In the genomic region with DNA sequence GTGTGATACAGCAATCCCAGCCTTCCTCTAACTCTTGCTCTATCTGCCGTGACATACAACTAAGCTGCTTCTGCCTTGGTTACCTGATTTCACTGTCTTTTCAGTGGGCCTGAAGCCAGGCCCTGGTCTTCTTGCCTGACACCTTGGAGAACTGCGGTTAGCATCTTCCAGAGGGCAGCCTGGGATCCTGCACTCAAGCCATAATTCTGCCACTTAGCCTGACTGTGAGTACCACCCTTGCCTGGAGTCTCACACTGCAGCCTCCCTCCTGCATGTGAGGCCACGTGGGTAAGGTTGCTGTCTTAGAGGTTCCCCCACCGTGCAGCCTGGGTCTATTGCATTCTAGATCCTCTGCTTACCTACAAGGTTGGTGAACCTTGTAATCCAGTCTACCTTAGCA, we compare ENCODE assay signal across 20 cellular contexts. TPM values are rescaled to one million over a fixed set of nuclear protein-coding genes. Genes with fewer than 3 reads are reported as not detected.
DNase-seq lines count a peak whose midpoint lies in the region; ATAC-seq, FAIRE-seq and TF ChIP-seq lines count a peak whose summit lies in the region.
"Had no signal": no experiment of that assay in that cellular context is flagged by ENCODE, and none has a peak within 500 bp of the region (broad histone marks: within the 10 kb centered on the region; RNA-seq: fewer than 3 reads in every experiment).

No MANE protein-coding gene starts in this region.

- CTCF ChIA-PET in activated CD4-positive, alpha-beta memory T cell treated with anti-CD3 and anti-CD28 coated beads, Interleukin-2, amount 10 ng/mL, durations not matched to agents 7 days and 5 days (lab: Charles Lee), result no interaction called here
- CTCF ChIA-PET in activated CD4-positive, alpha-beta memory T cell treated with anti-CD3 and anti-CD28 coated beads for 36 hours (lab: Charles Lee), result interaction anchor here (1.3 kb wide), 1 partner anchor 341 kb away, joined by 5 read pairs; no protein-coding TSS in a partner anchor
- CTCF ChIA-PET in GM12878 (lab: Yijun Ruan, JAX), result interaction anchor here (1.4 to 8.1 kb wide), 2 partner anchors 196 to 342 kb away, joined by 4 to 181 read pairs; no protein-coding TSS in a partner anchor

- H3K4me1 Mint-ChIP-seq in activated CD4-positive, alpha-beta memory T cell treated with anti-CD3 and anti-CD28 coated beads, Interleukin-2, amount 10 ng/mL, durations not matched to agents 7 days and 5 days, result peaks cover 42% of the 10 kb centered on the region
- H3K4me1 Mint-ChIP-seq in activated CD4-positive, alpha-beta memory T cell treated with anti-CD3 and anti-CD28 coated beads for 36 hours (ENCODE audit: low read depth), result peaks cover 20% of the 10 kb centered on the region
- peaks cover 52 to 71% (median 63%) of the 10 kb centered on the region in 3 donors for H3K4me1 Mint-ChIP-seq in naive B cell
- H3K4me1 Mint-ChIP-seq in mesothelial cell of epicardium, result no peaks in the 10 kb centered on the region

- no peaks in the 10 kb centered on the region for H3K9me3 Mint-ChIP-seq in activated CD4-positive, alpha-beta memory T cell treated with anti-CD3 and anti-CD28 coated beads, Interleukin-2, amount 10 ng/mL, durations not matched to agents 7 days and 5 days
- no peaks in the 10 kb centered on the region for H3K9me3 Mint-ChIP-seq in activated CD4-positive, alpha-beta memory T cell treated with anti-CD3 and anti-CD28 coated beads for 36 hours
- no peaks in the 10 kb centered on the region for H3K9me3 Mint-ChIP-seq in naive B cell
- H3K9me3 Mint-ChIP-seq in mesothelial cell of epicardium, result no peaks in the 10 kb centered on the region
- H3K9me3 Mint-ChIP-seq: HFFc6 had no signal

- no peaks in the 10 kb centered on the region for H3F3A ChIP-seq in GM23248 (ENCODE audit: insufficient read depth)

- H3K27me3 Mint-ChIP-seq in activated CD4-positive, alpha-beta memory T cell treated with anti-CD3 and anti-CD28 coated beads, Interleukin-2, amount 10 ng/mL, durations not matched to agents 7 days and 5 days, result no peaks in the 10 kb centered on the region
- H3K27me3 Mint-ChIP-seq in activated CD4-positive, alpha-beta memory T cell treated with anti-CD3 and anti-CD28 coated beads for 36 hours, result no peaks in the 10 kb centered on the region
- H3K27me3 Mint-ChIP-seq in naive B cell, result no peaks in the 10 kb centered on the region
- no peaks in the 10 kb centered on the region for H3K27me3 Mint-ChIP-seq in mesothelial cell of epicardium (ENCODE audit: low read depth)

- peak; percentile 10 for DNase-seq in activated CD4-positive, alpha-beta memory T cell treated with anti-CD3 and anti-CD28 coated beads, Interleukin-2, amount 10 ng/mL, durations not matched to agents 7 days and 5 days
- no peak for DNase-seq in activated CD4-positive, alpha-beta memory T cell treated with anti-CD3 and anti-CD28 coated beads for 36 hours
- no peak for DNase-seq in GM12878 (ENCODE audit: low read depth, low spot score)
- DNase-seq in naive B cell, result no peak
- DNase-seq in adrenal gland, result no peak
- no peak for DNase-seq in GM23248
- no peak for DNase-seq in mesothelial cell of epicardium (ENCODE audit: low spot score in 2 of 2, unreplicated experiment in 2 of 2)
- DNase-seq: DMS 273 treated with DMSO at 0.1 percent for 48 hours, HFFc6, Kasumi-1, NCI-H1105 treated with DMSO at 0.1 percent for 48 hours, NCI-H1694 treated with DMSO at 0.1 percent for 48 hours, NCI-H2107, NCI-H2227 treated with DMSO at 0.1 percent for 48 hours, NCI-H524, Peyer's patch had no signal

- intact Hi-C loops in activated CD4-positive, alpha-beta memory T cell treated with anti-CD3 and anti-CD28 coated beads for 36 hours (cut with micrococcal nuclease), result no loop called here
- intact Hi-C loops in GM12878 (cut with micrococcal nuclease; ENCODE audit: unreplicated experiment) (no loop called here), adrenal gland (cut with DNase I) (no loop called here)

- H3K9ac ChIP-seq in BLaER1 treated with 17β-estradiol and CSF1 and Interleukin-3, amounts not matched to agents 10 nM and 100 nM, result no peak overlapping the region; a peak in 1 of 22 replicates
- H3K9ac ChIP-seq in GM12878 (ENCODE audit: control insufficient read depth, insufficient read depth, low read length) (no peak overlapping the region), GM23248 (no peak overlapping the region)

- H3K36me3 ChIP-seq in BLaER1 treated with 17β-estradiol and CSF1 and Interleukin-3, amounts not matched to agents 10 nM and 100 nM, result peaks cover 76 to 93% (median 83%) of the 10 kb centered on the region in 11 experiments
- H3K36me3 ChIP-seq in GM12878 (ENCODE audit: control insufficient read depth in 2 of 2, insufficient read depth in 2 of 2, low read length in 1 of 2) (0 out of 4 replicates have a peak, but pooled peaks cover 0 to 3% of the 10 kb centered on the region in 2 experiments), adrenal gland (replicated peaks in 1 of 2) (peaks cover 0 to 65% of the 10 kb centered on the region in 2 donors), GM23248 (ENCODE audit: low read depth) (no peaks in the 10 kb centered on the region)

- peaks cover 58% of the 10 kb centered on the region for H3K36me3 Mint-ChIP-seq in activated CD4-positive, alpha-beta memory T cell treated with anti-CD3 and anti-CD28 coated beads, Interleukin-2, amount 10 ng/mL, durations not matched to agents 7 days and 5 days (ENCODE audit: low read depth)
- H3K36me3 Mint-ChIP-seq in activated CD4-positive, alpha-beta memory T cell treated with anti-CD3 and anti-CD28 coated beads for 36 hours, result peaks cover 11% of the 10 kb centered on the region
- H3K36me3 Mint-ChIP-seq in naive B cell (peaks cover 4 to 13% of the 10 kb centered on the region in 2 donors), mesothelial cell of epicardium (peaks cover 28% of the 10 kb centered on the region)

- no peaks in the 10 kb centered on the region for H3K9me2 ChIP-seq in GM23248 (ENCODE audit: insufficient read depth)

- no peak for TF ChIP-seq EP300 in GM12878 (IDR thresholded peaks at IDR 0.05; ENCODE audit: borderline replicate concordance in 1 of 2, control insufficient read depth in 1 of 2, low read depth in 2 of 2, low read length in 2 of 2)

- SMC1A ChIA-PET in GM12878 (lab: Charles Lee; ENCODE audit: uncharacterized antibody, unreplicated experiment), result interaction anchor here (1.0 to 1.7 kb wide), 2 partner anchors 317 to 340 kb away, joined by 4 to 5 read pairs; no protein-coding TSS in a partner anchor

- TF ChIP-seq RAD21 in GM12878 (IDR thresholded peaks at IDR 0.05; ENCODE audit: insufficient read depth, low read depth, low read length), result no peak

- no peaks in the 10 kb centered on the region for H3K9me3 ChIP-seq in BLaER1 treated with 17β-estradiol and CSF1 and Interleukin-3, amounts not matched to agents 10 nM and 100 nM (replicated peaks in 1 of 11)
- H3K9me3 ChIP-seq in GM12878 (replicated peaks; ENCODE audit: control insufficient read depth, insufficient read depth, low read length), result no peaks in the 10 kb centered on the region
- no peaks in the 10 kb centered on the region for H3K9me3 ChIP-seq in adrenal gland (replicated peaks in 1 of 3)
- H3K9me3 ChIP-seq in GM23248 (ENCODE audit: low read depth), result no peaks in the 10 kb centered on the region
- H3K9me3 ChIP-seq: Peyer's patch had no signal

- no peaks in the 10 kb centered on the region for H3K79me2 ChIP-seq in GM12878 (ENCODE audit: control insufficient read depth, insufficient read depth, low read length)
- H3K79me2 ChIP-seq in GM23248 (ENCODE audit: insufficient read depth), result no peaks in the 10 kb centered on the region

- POLR2A ChIA-PET in activated CD4-positive, alpha-beta memory T cell treated with anti-CD3 and anti-CD28 coated beads, Interleukin-2, amount 10 ng/mL, durations not matched to agents 7 days and 5 days (lab: Charles Lee), result no interaction called here
- POLR2A ChIA-PET in activated CD4-positive, alpha-beta memory T cell treated with anti-CD3 and anti-CD28 coated beads for 36 hours (lab: Charles Lee), result no interaction called here
- POLR2A ChIA-PET in GM12878 (lab: Charles Lee), result no interaction called here

- BruUV-seq in GM12878 (replicated peaks; lab: Mats Ljungman, UMichigan), result no TSS peak

- peaks cover 0 to 93% (median 30%) of the 10 kb centered on the region in 11 experiments; a peak in 12 of 22 replicates for H4K20me1 ChIP-seq in BLaER1 treated with 17β-estradiol and CSF1 and Interleukin-3, amounts not matched to agents 10 nM and 100 nM
- H4K20me1 ChIP-seq in GM12878 (ENCODE audit: control insufficient read depth, insufficient read depth), result no peaks in the 10 kb centered on the region
- H4K20me1 ChIP-seq in GM23248 (ENCODE audit: insufficient read depth), result no peaks in the 10 kb centered on the region

- no peak for TF ChIP-seq CTCF in GM12878 (IDR thresholded peaks at IDR 0.05 in 2 of 3, conservative IDR thresholded peaks at IDR 0.05 in 1 of 3; ENCODE audit: control insufficient read depth in 2 of 3, extremely low read depth in 1 of 3, insufficient read depth in 1 of 3, low read depth in 3 of 3, low read length in 3 of 3)
- TF ChIP-seq CTCF in adrenal gland (IDR thresholded peaks at IDR 0.05), result no peak
- TF ChIP-seq CTCF in mesothelial cell of epicardium (IDR thresholded peaks at IDR 0.05; ENCODE audit: unreplicated experiment), result no peak

- ATAC-seq in GM12878 (no peak), naive B cell (ENCODE audit: low read depth in 2 of 2) (no peak)
- ATAC-seq: Right ventricle myocardium inferior had no signal

- no peak overlapping the region for H3K27ac Mint-ChIP-seq in activated CD4-positive, alpha-beta memory T cell treated with anti-CD3 and anti-CD28 coated beads, Interleukin-2, amount 10 ng/mL, durations not matched to agents 7 days and 5 days
- no peak overlapping the region for H3K27ac Mint-ChIP-seq in activated CD4-positive, alpha-beta memory T cell treated with anti-CD3 and anti-CD28 coated beads for 36 hours
- H3K27ac Mint-ChIP-seq in naive B cell (peak overlapping the region in 5 of 6 donors; percentile 40 to 82 (median 63)), mesothelial cell of epicardium (no peak overlapping the region)
- H3K27ac Mint-ChIP-seq: HFFc6 had no signal

- in situ Hi-C loops in GM12878 (cut with MboI), result loop anchor here (5.0 kb wide), 1 partner anchor 338 kb away; no protein-coding TSS in a partner anchor
- in situ Hi-C loops in GM23248 (cut with MboI), result loop anchor here (10.0 kb wide), 1 partner anchor 340 kb away; no protein-coding TSS in a partner anchor

- peaks cover 31 to 49% (median 44%) of the 10 kb centered on the region in 10 experiments for H3K4me1 ChIP-seq in BLaER1 treated with 17β-estradiol and CSF1 and Interleukin-3, amounts not matched to agents 10 nM and 100 nM
- H3K4me1 ChIP-seq in GM12878 (ENCODE audit: control insufficient read depth, insufficient read depth, low read length) (peaks cover 60% of the 10 kb centered on the region), adrenal gland (replicated peaks in 1 of 2) (peaks cover 0 to 8% of the 10 kb centered on the region in 2 donors), GM23248 (ENCODE audit: insufficient read depth) (no peaks in the 10 kb centered on the region)
- H3K4me1 ChIP-seq: Peyer's patch had no signal

- H3K4me3 Mint-ChIP-seq in activated CD4-positive, alpha-beta memory T cell treated with anti-CD3 and anti-CD28 coated beads, Interleukin-2, amount 10 ng/mL, durations not matched to agents 7 days and 5 days, result no peak overlapping the region
- no peak overlapping the region for H3K4me3 Mint-ChIP-seq in activated CD4-positive, alpha-beta memory T cell treated with anti-CD3 and anti-CD28 coated beads for 36 hours
- peak overlapping the region in 6 of 8 donors; percentile 10 to 87 (median 50) for H3K4me3 Mint-ChIP-seq in naive B cell
- H3K4me3 Mint-ChIP-seq in mesothelial cell of epicardium, result no peak overlapping the region
- H3K4me3 Mint-ChIP-seq: HFFc6 had no signal

- 95% methylated on average over 4 of the region's 4 CpGs for WGBS in GM12878 (ENCODE audit: insufficient coverage, insufficient replicate concordance, low lambda C conversion rate, missing lambda C conversion rate)
- 83 to 96% (median 92%) methylated on average over 2 to 4 of the region's 4 CpGs for WGBS in adrenal gland, 4 donors
- 95 to 97% methylated on average over 4 of the region's 4 CpGs for WGBS in GM23248 (ENCODE audit: low coverage in 1 of 2, low lambda C conversion rate in 2 of 2, missing lambda C conversion rate in 2 of 2), 2 experiments

- H2AFZ ChIP-seq in GM12878 (ENCODE audit: control insufficient read depth, low read depth, low read length), result no peak overlapping the region
- H2AFZ ChIP-seq in GM23248, result no peak overlapping the region

- H3K27me3 ChIP-seq in BLaER1 treated with 17β-estradiol and CSF1 and Interleukin-3, amounts not matched to agents 10 nM and 100 nM, result no peaks in the 10 kb centered on the region
- H3K27me3 ChIP-seq in GM12878 (replicated peaks in 1 of 2; ENCODE audit: control insufficient read depth in 2 of 2, insufficient read depth in 2 of 2, low read length in 1 of 2) (no peaks in the 10 kb centered on the region), adrenal gland (no peaks in the 10 kb centered on the region), GM23248 (replicated peaks; ENCODE audit: insufficient read depth) (no peaks in the 10 kb centered on the region)
- H3K27me3 ChIP-seq: Peyer's patch had no signal

- H3K4me3 ChIP-seq in BLaER1 treated with 17β-estradiol and CSF1 and Interleukin-3, amounts not matched to agents 10 nM and 100 nM, result no peak overlapping the region
- H3K4me3 ChIP-seq in GM12878 (no peak overlapping the region), adrenal gland (no peak overlapping the region), GM23248 (no peak overlapping the region)
- H3K4me3 ChIP-seq: Peyer's patch had no signal

- RAD21 ChIA-PET in GM12878 (lab: Charles Lee; ENCODE audit: unreplicated experiment), result interaction anchor here (0.9 to 5.2 kb wide), 5 partner anchors 147 to 341 kb away, joined by 3 to 124 read pairs (median 3); no protein-coding TSS in a partner anchor

- FAIRE-seq in GM12878 (lab: Jason Lieb, UNC), result no peak
- FAIRE-seq: H54 had no signal

- peak overlapping the region in 7 of 11 experiments; percentile 3 to 58 (median 42); a peak in 11 of 22 replicates for H3K4me2 ChIP-seq in BLaER1 treated with 17β-estradiol and CSF1 and Interleukin-3, amounts not matched to agents 10 nM and 100 nM
- H3K4me2 ChIP-seq in GM12878 (ENCODE audit: control insufficient read depth, insufficient read depth) (no peak overlapping the region), GM23248 (ENCODE audit: unreplicated experiment) (no peak overlapping the region)

- H3K27ac ChIP-seq in BLaER1 treated with 17β-estradiol and CSF1 and Interleukin-3, amounts not matched to agents 10 nM and 100 nM, result 0 out of 22 replicates have a peak overlapping the region, but pooled peaks of 1 of the 11 experiments have one; percentile 9
- H3K27ac ChIP-seq in GM12878 (ENCODE audit: control insufficient read depth, insufficient read depth) (peak overlapping the region; percentile 76), adrenal gland (no peak overlapping the region), GM23248 (no peak overlapping the region)
- H3K27ac ChIP-seq: C4-2B, Peyer's patch had no signal

- no peak for TF ChIP-seq POLR2A in GM12878 (IDR thresholded peaks at IDR 0.05; ENCODE audit: low read depth, low read length)
- TF ChIP-seq POLR2A in adrenal gland (IDR thresholded peaks at IDR 0.05), result no peak

RNA-seq across cellular contexts. Expression of gene USP35, which starts 35.8 kb away (rescaled TPM):
- 10 to 100 TPM; 10.8 to 12.1 TPM for total RNA-seq in activated CD4-positive, alpha-beta memory T cell treated with anti-CD3 and anti-CD28 coated beads, Interleukin-2, amount 10 ng/mL, durations not matched to agents 7 days and 5 days
- 1 to 10 TPM; 9.3 to 9.6 TPM for total RNA-seq in activated CD4-positive, alpha-beta memory T cell treated with anti-CD3 and anti-CD28 coated beads for 36 hours
- total RNA-seq in GM12878 (2013; cell fraction: nucleolus; rRNA removed), result 13.2 and 14.3 TPM in 2 replicates
- total RNA-seq in GM12878 (2014; rRNA removed), result 2.9 and 3.9 TPM in 2 replicates
- 2.3 and 3.1 TPM in 2 replicates for total RNA-seq in GM12878 (2014; rRNA removed; fragmentation: Illumina TruSeq; extraction: Trizol)
- 5.6 and 6.4 TPM in 2 replicates for total RNA-seq in GM12878 (2021)
- 1.1 TPM for polyA plus RNA-seq in GM12878 (2011; ENCODE audit: low read depth)
- 2.7 and 3.4 TPM in 2 replicates for polyA plus RNA-seq in GM12878 (2011; rRNA removed)
- polyA plus RNA-seq in GM12878 (2011; cell fraction: cytosol; rRNA removed), result 3.2 and 4.3 TPM in 2 replicates
- polyA plus RNA-seq in GM12878 (2011; cell fraction: nucleus; rRNA removed), result 22.1 and 22.4 TPM in 2 replicates
- polyA plus RNA-seq in GM12878 (2012), result 3.2 and 3.4 TPM in 2 replicates
- 1.7 and 2.5 TPM in 2 replicates for polyA plus RNA-seq in GM12878 (2014; fragmentation: Illumina TruSeq; extraction: Trizol)
- under 1 TPM in 1 of 2 experiments, not detected in 1; 0.13 TPM for polyA plus RNA-seq in GM12878 (2014; fragmentation: Nextera tagmentation; extraction: Ambion mirVana)
- 5.3 and 5.5 TPM in 2 replicates for polyA plus RNA-seq in GM12878 (2014; rRNA removed)
- polyA plus RNA-seq in GM12878 (2016; fragmentation: Nextera tagmentation; extraction: Ambion mirVana), result under 1 TPM; 0.28 to 0.68 TPM
- polyA minus RNA-seq in GM12878 (2011; rRNA and poly(A)+ RNA removed), result 2.0 and 2.2 TPM in 2 replicates
- 0.80 and 1.1 TPM in 2 replicates for polyA minus RNA-seq in GM12878 (2011; cell fraction: cytosol; rRNA and poly(A)+ RNA removed)
- 3.5 and 6.5 TPM in 2 replicates for polyA minus RNA-seq in GM12878 (2011; cell fraction: nucleus; rRNA and poly(A)+ RNA removed)
- under 1 TPM in 5 of 6 donors, not detected in 1; 0.11 to 0.76 (median 0.52) TPM for polyA plus RNA-seq in naive B cell (ENCODE audit: low read depth in 6 of 6)
- 10 to 100 TPM; 23.4 to 47.9 (median 34.2) TPM for total RNA-seq in adrenal gland
- polyA plus RNA-seq in adrenal gland, result 10 to 100 TPM; 16.5 to 75.9 (median 30.1) TPM
- 7.0 and 8.9 TPM in 2 replicates for total RNA-seq in GM23248 (2014; rRNA removed; shearing (Covaris generic))
- 2.2 and 2.7 TPM in 2 replicates for polyA plus RNA-seq in GM23248 (2016; fragmentation: Nextera tagmentation; extraction: Ambion mirVana)
- 12.3 to 13.4 TPM (median 13.2 TPM) in 3 replicates for total RNA-seq in mesothelial cell of epicardium

RNA-seq across cellular contexts. Expression of gene KCTD21, which starts 36.1 kb away (rescaled TPM):
- 1 to 10 TPM; 7.5 to 9.3 TPM for total RNA-seq in activated CD4-positive, alpha-beta memory T cell treated with anti-CD3 and anti-CD28 coated beads, Interleukin-2, amount 10 ng/mL, durations not matched to agents 7 days and 5 days
- 1 to 10 TPM; 7.9 to 8.8 TPM for total RNA-seq in activated CD4-positive, alpha-beta memory T cell treated with anti-CD3 and anti-CD28 coated beads for 36 hours
- 4.5 and 4.6 TPM in 2 replicates for total RNA-seq in GM12878 (2013; cell fraction: nucleolus; rRNA removed)
- total RNA-seq in GM12878 (2014; rRNA removed) (3.4 and 3.5 TPM in 2 replicates), GM12878 (2014; rRNA removed; fragmentation: Illumina TruSeq; extraction: Trizol) (3.8 and 4.1 TPM in 2 replicates), GM12878 (2021) (4.5 and 4.6 TPM in 2 replicates), adrenal gland (10 to 100 TPM; 17.0 to 32.9 (median 26.4) TPM), mesothelial cell of epicardium (5.1 to 7.2 TPM (median 5.2 TPM) in 3 replicates)
- polyA plus RNA-seq in GM12878 (2011; ENCODE audit: low read depth), result 3.0 TPM
- polyA plus RNA-seq in GM12878 (2011; rRNA removed) (4.4 and 4.8 TPM in 2 replicates), GM12878 (2014; fragmentation: Illumina TruSeq; extraction: Trizol) (4.7 and 5.4 TPM in 2 replicates), GM12878 (2014; fragmentation: Nextera tagmentation; extraction: Ambion mirVana) (under 1 TPM; 0.63 to 0.73 TPM), GM12878 (2014; rRNA removed) (4.3 and 4.5 TPM in 2 replicates), GM12878 (2016; fragmentation: Nextera tagmentation; extraction: Ambion mirVana) (1 to 10 TPM; 2.1 to 2.9 TPM), naive B cell (ENCODE audit: low read depth in 6 of 6) (1 to 10 TPM in 5 of 6 donors, not detected in 1; 1.2 to 3.4 (median 1.8) TPM), adrenal gland (10 to 100 TPM in 2 of 3 donors, 1 to 10 TPM in 1; 9.3 to 54.0 (median 11.7) TPM), GM23248 (2016; fragmentation: Nextera tagmentation; extraction: Ambion mirVana) (5.7 and 7.6 TPM in 2 replicates)
- 5.2 and 7.4 TPM in 2 replicates for polyA plus RNA-seq in GM12878 (2011; cell fraction: cytosol; rRNA removed)
- polyA plus RNA-seq in GM12878 (2011; cell fraction: nucleus; rRNA removed), result 2.8 and 2.9 TPM in 2 replicates
- polyA plus RNA-seq in GM12878 (2012), result 2.6 and 4.2 TPM in 2 replicates
- 4.6 and 14.1 TPM in 2 replicates for polyA minus RNA-seq in GM12878 (2011; rRNA and poly(A)+ RNA removed)
- 1.9 and 2.3 TPM in 2 replicates for polyA minus RNA-seq in GM12878 (2011; cell fraction: cytosol; rRNA and poly(A)+ RNA removed)
- 1.3 and 2.7 TPM in 2 replicates for polyA minus RNA-seq in GM12878 (2011; cell fraction: nucleus; rRNA and poly(A)+ RNA removed)
- 7.5 and 13.1 TPM in 2 replicates for total RNA-seq in GM23248 (2014; rRNA removed; shearing (Covaris generic))

Comparison
In these comparisons a context has a peak if more than half of its experiments do, and no peak if none do; other contexts are left out.
1. H3K27ac Mint-ChIP-seq: peak in naive B cell (5 of 6); none in activated CD4-positive, alpha-beta memory T cell treated with anti-CD3 and anti-CD28 coated beads, Interleukin-2, amount 10 ng/mL, durations not matched to agents 7 days and 5 days (single experiment), activated CD4-positive, alpha-beta memory T cell treated with anti-CD3 and anti-CD28 coated beads for 36 hours (single experiment) and mesothelial cell of epicardium (single experiment).
2. H3K4me3 Mint-ChIP-seq: peak in naive B cell (6 of 8); none in activated CD4-positive, alpha-beta memory T cell treated with anti-CD3 and anti-CD28 coated beads, Interleukin-2, amount 10 ng/mL, durations not matched to agents 7 days and 5 days (single experiment), activated CD4-positive, alpha-beta memory T cell treated with anti-CD3 and anti-CD28 coated beads for 36 hours (single experiment) and mesothelial cell of epicardium (single experiment).
3. H3K4me2 ChIP-seq: peak in BLaER1 treated with 17β-estradiol and CSF1 and Interleukin-3, amounts not matched to agents 10 nM and 100 nM (7 of 11); none in GM12878 (single experiment) and GM23248 (single experiment).